ENCODE assay signal across 1 cellular context in the genomic region with DNA sequence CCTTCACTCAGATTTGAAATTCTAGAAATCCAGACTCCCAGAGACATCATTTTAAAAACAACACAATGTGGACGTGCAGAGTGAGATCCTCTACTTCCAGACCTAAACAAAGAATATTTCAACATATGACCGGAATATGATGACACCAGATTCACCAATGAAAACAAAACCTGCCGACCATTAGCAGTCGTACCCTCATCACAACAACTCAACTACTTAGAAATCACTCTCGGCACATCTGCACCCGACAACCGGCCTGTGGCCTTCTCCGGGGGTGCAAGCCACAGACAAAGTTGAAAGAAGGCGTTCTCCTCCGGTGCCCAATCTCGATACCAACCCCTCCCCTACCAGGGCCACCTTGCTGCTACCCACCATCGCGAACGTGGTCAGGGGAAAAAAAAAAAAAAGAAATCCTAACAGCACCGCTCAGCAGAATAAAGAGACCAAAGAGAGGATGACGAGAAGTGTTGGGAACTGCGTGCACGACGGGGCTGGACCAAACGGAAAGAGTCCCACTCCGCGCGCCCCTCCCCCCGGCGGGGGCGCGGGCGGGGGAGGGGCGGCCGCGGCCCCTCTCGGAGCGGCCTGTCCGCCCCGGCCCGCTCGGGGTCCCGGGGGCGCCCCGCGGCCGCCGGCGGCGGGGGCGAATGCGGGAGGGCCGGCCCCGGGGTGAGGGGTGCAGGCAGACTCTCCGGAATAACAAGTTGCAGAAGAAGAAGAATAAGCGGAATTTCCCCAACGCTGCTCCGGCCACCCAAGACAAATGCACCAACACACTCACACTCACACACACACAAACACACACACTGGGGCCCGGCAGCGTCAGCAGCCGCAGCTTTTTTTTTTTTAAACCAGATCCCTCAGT.
TF ChIP-seq lines count a peak whose summit lies in the region.

No MANE protein-coding gene starts in this region.

TF ChIP-seq in HEK293, 187 proteins besides CTCF, POLR2A, EP300 and RAD21 (continued from another document):
- TF ChIP-seq, protein P1, sequence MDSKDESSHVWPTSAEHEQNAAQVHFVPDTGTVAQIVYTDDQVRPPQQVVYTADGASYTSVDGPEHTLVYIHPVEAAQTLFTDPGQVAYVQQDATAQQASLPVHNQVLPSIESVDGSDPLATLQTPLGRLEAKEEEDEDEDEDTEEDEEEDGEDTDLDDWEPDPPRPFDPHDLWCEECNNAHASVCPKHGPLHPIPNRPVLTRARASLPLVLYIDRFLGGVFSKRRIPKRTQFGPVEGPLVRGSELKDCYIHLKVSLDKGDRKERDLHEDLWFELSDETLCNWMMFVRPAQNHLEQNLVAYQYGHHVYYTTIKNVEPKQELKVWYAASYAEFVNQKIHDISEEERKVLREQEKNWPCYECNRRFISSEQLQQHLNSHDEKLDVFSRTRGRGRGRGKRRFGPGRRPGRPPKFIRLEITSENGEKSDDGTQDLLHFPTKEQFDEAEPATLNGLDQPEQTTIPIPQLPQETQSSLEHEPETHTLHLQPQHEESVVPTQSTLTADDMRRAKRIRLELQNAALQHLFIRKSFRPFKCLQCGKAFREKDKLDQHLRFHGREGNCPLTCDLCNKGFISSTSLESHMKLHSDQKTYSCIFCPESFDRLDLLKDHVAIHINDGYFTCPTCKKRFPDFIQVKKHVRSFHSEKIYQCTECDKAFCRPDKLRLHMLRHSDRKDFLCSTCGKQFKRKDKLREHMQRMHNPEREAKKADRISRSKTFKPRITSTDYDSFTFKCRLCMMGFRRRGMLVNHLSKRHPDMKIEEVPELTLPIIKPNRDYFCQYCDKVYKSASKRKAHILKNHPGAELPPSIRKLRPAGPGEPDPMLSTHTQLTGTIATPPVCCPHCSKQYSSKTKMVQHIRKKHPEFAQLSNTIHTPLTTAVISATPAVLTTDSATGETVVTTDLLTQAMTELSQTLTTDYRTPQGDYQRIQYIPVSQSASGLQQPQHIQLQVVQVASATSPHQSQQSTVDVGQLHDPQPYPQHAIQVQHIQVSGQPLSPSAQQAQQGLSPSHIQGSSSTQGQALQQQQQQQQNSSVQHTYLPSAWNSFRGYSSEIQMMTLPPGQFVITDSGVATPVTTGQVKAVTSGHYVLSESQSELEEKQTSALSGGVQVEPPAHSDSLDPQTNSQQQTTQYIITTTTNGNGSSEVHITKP (tag by site-specific recombination; IDR thresholded peaks at IDR 0.05) = peak; percentile 64
TF ChIP-seq in HEK293: peak in this region for 32.
